Comparison of ENCODE assay signal across 7 cellular contexts in the genomic region with DNA sequence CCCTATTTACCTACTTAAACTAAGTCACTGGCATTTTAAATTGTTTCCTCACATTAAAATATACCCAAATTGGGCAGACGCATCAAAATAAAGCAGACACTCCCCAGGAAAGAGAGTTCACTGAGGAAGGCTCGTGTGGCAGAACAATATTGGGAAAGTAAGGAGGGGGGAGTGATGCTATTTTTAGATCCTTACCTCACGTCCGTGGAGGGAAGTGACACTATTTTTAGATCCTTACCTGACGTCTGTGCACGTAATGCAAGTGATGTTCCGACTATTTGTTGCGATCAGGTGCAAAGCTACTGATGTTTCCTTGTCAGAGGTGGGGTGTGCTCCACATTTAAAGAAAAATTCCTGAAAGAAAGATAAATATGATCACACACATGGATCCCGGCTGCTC.
"Had no signal": no experiment of that assay in that cellular context is flagged by ENCODE, and none has a peak within 500 bp of the region (broad histone marks: within the 10 kb centered on the region; RNA-seq: fewer than 3 reads in every experiment).

No MANE protein-coding gene starts in this region.

- H3K4me3 ChIP-seq: GM23338 had no signal

- H3K4me2 ChIP-seq: GM23338 had no signal

- H3K4me3 Mint-ChIP-seq: GM23338, H9 had no signal

- H3K4me1 Mint-ChIP-seq: GM23338 had no signal

- DNase-seq: H9, HCEC 1CT, IMR-90 had no signal

- ATAC-seq: GM23338 had no signal

- H3K27ac Mint-ChIP-seq: GM23338, H9 had no signal

- FAIRE-seq: H1, H54, HTR-8/SVneo had no signal
